In the genomic region with DNA sequence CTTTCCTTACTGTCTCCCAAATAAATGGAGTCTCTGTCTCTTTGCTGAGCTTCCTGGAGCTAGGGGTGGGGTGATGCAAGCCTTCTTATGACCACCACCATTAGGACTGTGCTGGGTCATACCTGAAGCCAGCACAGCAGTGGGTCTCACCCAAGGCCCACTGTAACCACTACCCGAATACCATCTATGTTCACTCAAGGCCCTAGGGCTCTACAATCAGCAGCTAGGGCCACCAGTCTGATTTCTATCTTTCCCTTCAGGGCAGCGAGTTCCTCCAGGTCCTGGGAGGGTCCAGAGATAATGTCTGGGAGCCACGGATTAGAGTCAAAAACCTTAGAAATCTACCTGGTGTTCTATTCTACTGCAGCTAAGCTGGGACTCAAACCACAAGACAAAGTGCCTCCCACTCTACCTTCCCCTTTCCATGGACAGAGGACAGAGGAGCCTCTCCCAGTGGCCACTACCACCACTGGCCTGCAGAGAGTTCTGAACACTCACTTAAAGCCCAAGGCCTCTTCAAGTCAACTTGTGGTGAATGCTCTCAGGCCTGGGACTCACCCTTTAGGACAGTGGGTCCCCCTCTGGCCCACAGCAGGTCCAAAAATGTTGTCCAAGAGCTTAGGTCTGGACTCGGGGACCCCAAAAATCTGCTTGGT, we compare ENCODE assay signal across 22 cellular contexts. TPM values are rescaled to one million over a fixed set of nuclear protein-coding genes. Genes with fewer than 3 reads are reported as not detected.
DNase-seq lines count a peak whose midpoint lies in the region; ATAC-seq, FAIRE-seq and TF ChIP-seq lines count a peak whose summit lies in the region.
"Had no signal": no experiment of that assay in that cellular context is flagged by ENCODE, and none has a peak within 500 bp of the region (broad histone marks: within the 10 kb centered on the region; RNA-seq: fewer than 3 reads in every experiment).

No MANE protein-coding gene starts in this region.

- in situ Hi-C loops in HepG2 (cut with HindIII; ENCODE audit: extremely low pct_ligation_motif_present, low pct_unique_long_range_greater_than_20kb) = no loop called here

- H3K79me1 ChIP-seq in trophoblast cell (ENCODE audit: low read length) = peaks cover 5% of the 10 kb centered on the region

- H3K18ac ChIP-seq in trophoblast cell (ENCODE audit: low read length) = no peak overlapping the region

- TF ChIP-seq POLR2A in HepG2 (IDR thresholded peaks at IDR 0.05; ENCODE audit: insufficient read depth in 1 of 2, low read depth in 2 of 2, low read length in 2 of 2) = no peak
- TF ChIP-seq POLR2A in right lobe of liver (IDR thresholded peaks at IDR 0.05) = no peak

- H2AFZ ChIP-seq in HepG2 (ENCODE audit: low read length) (no peak overlapping the region), hepatocyte (no peak overlapping the region), trophoblast cell (ENCODE audit: insufficient read depth, low read length, poor library complexity) (no peak overlapping the region)

- intact Hi-C loops in HepG2 (cut with micrococcal nuclease; ENCODE audit: unreplicated experiment) (no loop called here), right lobe of liver (cut with DNase I) (no loop called here)

- H3K4me1 Mint-ChIP-seq in T-cell = no peaks in the 10 kb centered on the region
- H3K4me1 Mint-ChIP-seq: B cell had no signal

- no peak overlapping the region for H2AK5ac ChIP-seq in trophoblast cell (ENCODE audit: low read length)

- no peak overlapping the region for H3K23ac ChIP-seq in trophoblast cell (ENCODE audit: low read length)

- H3K27ac ChIP-seq in HepG2 (ENCODE audit: extremely low read length, insufficient read depth, low read length) = no peak overlapping the region
- no peak overlapping the region for H3K27ac ChIP-seq in right lobe of liver
- peak overlapping the region; percentile 78 for H3K27ac ChIP-seq in hepatocyte
- H3K27ac ChIP-seq in trophoblast cell (ENCODE audit: low read depth, low read length) = peak overlapping the region; percentile 72
- H3K27ac ChIP-seq: 22Rv1; A549; BLaER1 treated with 17β-estradiol and CSF1 and Interleukin-3, amounts not matched to agents 10 nM and 100 nM; C4-2B had no signal

- H3K36me3 ChIP-seq in HepG2 (replicated peaks in 1 of 2; ENCODE audit: control insufficient read depth in 1 of 2, insufficient read depth in 2 of 2, low read length in 2 of 2) (no peaks in the 10 kb centered on the region), right lobe of liver (no peaks in the 10 kb centered on the region), hepatocyte (replicated peaks; ENCODE audit: insufficient read depth, low read depth) (no peaks in the 10 kb centered on the region), trophoblast cell (ENCODE audit: control insufficient read depth in 1 of 2, insufficient read depth in 2 of 2, low read length in 2 of 2) (no peaks in the 10 kb centered on the region)
- H3K36me3 ChIP-seq: BLaER1 treated with 17β-estradiol and CSF1 and Interleukin-3, amounts not matched to agents 10 nM and 100 nM had no signal

- H3K27ac Mint-ChIP-seq in T-cell = no peak overlapping the region
- H3K27ac Mint-ChIP-seq: B cell; CD4-positive, alpha-beta T cell; CD8-positive, alpha-beta T cell had no signal

- BruUV-seq in HepG2 (replicated peaks; lab: Mats Ljungman, UMichigan) = no TSS peak

- H3K9ac ChIP-seq in HepG2 (ENCODE audit: insufficient read depth, low read depth, low read length) = no peak overlapping the region
- no peak overlapping the region for H3K9ac ChIP-seq in trophoblast cell (ENCODE audit: low read length)
- H3K9ac ChIP-seq: BLaER1 treated with 17β-estradiol and CSF1 and Interleukin-3, amounts not matched to agents 10 nM and 100 nM had no signal

- no peaks in the 10 kb centered on the region for H3K9me2 ChIP-seq in hepatocyte (replicated peaks; ENCODE audit: insufficient read depth)

- H4K8ac ChIP-seq in trophoblast cell (ENCODE audit: low read depth, low read length) = no peak overlapping the region

- TF ChIP-seq EP300 in HepG2 (IDR thresholded peaks at IDR 0.05; ENCODE audit: low read depth in 2 of 2, low read length in 2 of 2) (no peak), HepG2 (CRISPR knock-in tag; IDR thresholded peaks at IDR 0.05; ENCODE audit: borderline replicate concordance) (no peak)

- no peak for TF ChIP-seq RAD21 in HepG2 (CRISPR knock-in tag; IDR thresholded peaks at IDR 0.05)

- H3K4me3 Mint-ChIP-seq in T-cell = no peak overlapping the region
- H3K4me3 Mint-ChIP-seq: B cell; CD4-positive, alpha-beta T cell; CD8-positive, alpha-beta T cell had no signal

- H3K27me3 Mint-ChIP-seq in T-cell = peaks cover 0 to 3% of the 10 kb centered on the region in 2 donors
- H3K27me3 Mint-ChIP-seq: CD4-positive, alpha-beta T cell had no signal

- 40% methylated on average over 4 of the region's 4 CpGs for WGBS in HepG2 (ENCODE audit: low lambda C conversion rate)
- 80% methylated on average over 2 of the region's 4 CpGs for WGBS in right lobe of liver (ENCODE audit: insufficient coverage, low coverage, low lambda C conversion rate, missing lambda C conversion rate)
- 86% methylated on average over 4 of the region's 4 CpGs for WGBS in hepatocyte (ENCODE audit: low lambda C conversion rate, missing lambda C conversion rate)
- no CpG with 5 or more reads among the region's 4 CpGs for WGBS in trophoblast cell (ENCODE audit: extremely low coverage, insufficient coverage, insufficient read length)

- no peak overlapping the region for H2BK120ac ChIP-seq in trophoblast cell (ENCODE audit: insufficient read depth, low read length, poor library complexity)

- no peaks in the 10 kb centered on the region for H3K79me2 ChIP-seq in HepG2 (ENCODE audit: insufficient read depth, low read length)
- no peaks in the 10 kb centered on the region for H3K79me2 ChIP-seq in hepatocyte
- H3K79me2 ChIP-seq in trophoblast cell (ENCODE audit: control insufficient read depth, insufficient read depth, low read length, poor library complexity) = no peaks in the 10 kb centered on the region

- H3K4ac ChIP-seq in trophoblast cell (ENCODE audit: low read depth, low read length) = no peak overlapping the region

- FAIRE-seq in HepG2 (lab: Jason Lieb, UNC) = no peak
- FAIRE-seq: A549, D721Med, GM12878, GM12892, GM18507 had no signal

- H3K36me3 Mint-ChIP-seq in T-cell = no peaks in the 10 kb centered on the region
- H3K36me3 Mint-ChIP-seq: CD8-positive, alpha-beta T cell had no signal

- TF ChIP-seq CTCF in HepG2 (CRISPR knock-in tag; IDR thresholded peaks at IDR 0.05) (no peak), right lobe of liver (IDR thresholded peaks at IDR 0.05) (no peak), hepatocyte (IDR thresholded peaks at IDR 0.05; ENCODE audit: poor library complexity) (no peak)

- H3K27me3 ChIP-seq in HepG2 (ENCODE audit: control insufficient read depth in 1 of 2, insufficient read depth in 2 of 2, low read length in 2 of 2) (peaks cover 0 to 10% of the 10 kb centered on the region in 2 experiments; a peak in 1 of 5 replicates), right lobe of liver (no peaks in the 10 kb centered on the region), hepatocyte (no peaks in the 10 kb centered on the region), trophoblast cell (ENCODE audit: insufficient read depth, low read length) (no peaks in the 10 kb centered on the region)
- H3K27me3 ChIP-seq: BLaER1 treated with 17β-estradiol and CSF1 and Interleukin-3, amounts not matched to agents 10 nM and 100 nM had no signal

- no peak overlapping the region for H2BK12ac ChIP-seq in trophoblast cell (ENCODE audit: low read length)

- H3K9me3 ChIP-seq in HepG2 (ENCODE audit: low read length) = peaks cover 8% of the 10 kb centered on the region; the same call in 1 of the 2 replicates
- no peaks in the 10 kb centered on the region for H3K9me3 ChIP-seq in right lobe of liver
- H3K9me3 ChIP-seq in hepatocyte (ENCODE audit: low read depth) = no peaks in the 10 kb centered on the region
- no peaks in the 10 kb centered on the region for H3K9me3 ChIP-seq in trophoblast cell (ENCODE audit: insufficient read depth, low read depth, low read length)

- peak overlapping the region; percentile 37 for H4K91ac ChIP-seq in trophoblast cell (ENCODE audit: low read depth, low read length)

- H3K4me2 ChIP-seq in HepG2 (ENCODE audit: low read depth, low read length) = no peak overlapping the region
- H3K4me2 ChIP-seq in hepatocyte = no peak overlapping the region
- H3K4me2 ChIP-seq in trophoblast cell (ENCODE audit: low read length) = no peak overlapping the region
- H3K4me2 ChIP-seq: A549; BLaER1 treated with 17β-estradiol and CSF1 and Interleukin-3, amounts not matched to agents 10 nM and 100 nM had no signal

- peak; percentile 58 for ATAC-seq in HepG2
- no peak for ATAC-seq in right lobe of liver
- no peak for ATAC-seq in T-cell (replicated peaks in 1 of 4)
- ATAC-seq: CD8-positive, alpha-beta T cell; GM12878 had no signal

- H3K4me1 ChIP-seq in HepG2 (ENCODE audit: insufficient read depth, low read length) (peaks cover 12% of the 10 kb centered on the region), right lobe of liver (no peaks in the 10 kb centered on the region), hepatocyte (ENCODE audit: insufficient read depth) (no peaks in the 10 kb centered on the region), trophoblast cell (ENCODE audit: control insufficient read depth in 1 of 2, insufficient read depth in 2 of 2, low read length in 2 of 2) (peaks cover 0 to 10% of the 10 kb centered on the region in 2 experiments)
- H3K4me1 ChIP-seq: A549; BLaER1 treated with 17β-estradiol and CSF1 and Interleukin-3, amounts not matched to agents 10 nM and 100 nM had no signal

- CTCF ChIA-PET in HepG2 (lab: Yijun Ruan, JAX; ENCODE audit: low intra/inter-chr PET ratio, low total read pairs) (no interaction called here), T-cell (lab: Charles Lee) (no interaction called here)

- H3K14ac ChIP-seq in trophoblast cell (ENCODE audit: low read length) = peak overlapping the region; percentile 10

- no peak overlapping the region for H4K12ac ChIP-seq in trophoblast cell (ENCODE audit: low read depth, low read length)

- H4K20me1 ChIP-seq in HepG2 (ENCODE audit: insufficient read depth, low read length) = no peaks in the 10 kb centered on the region
- H4K20me1 ChIP-seq in hepatocyte (ENCODE audit: insufficient read depth, poor library complexity, severe bottlenecking) = no peaks in the 10 kb centered on the region
- H4K20me1 ChIP-seq: BLaER1 treated with 17β-estradiol and CSF1 and Interleukin-3, amounts not matched to agents 10 nM and 100 nM had no signal

- H2BK5ac ChIP-seq in trophoblast cell (ENCODE audit: low read depth, low read length, poor library complexity) = peak overlapping the region; percentile 18

- DNase-seq in HepG2 (ENCODE audit: low spot score) (no peak), right lobe of liver (no peak), hepatocyte (ENCODE audit: low spot score) (no peak), trophoblast cell (peak; percentile 77 to 78), EL (no peak), T-cell (no peak)
- DNase-seq: AML-193; Caco-2; Calu3; CD4-positive, alpha-beta T cell; CD8-positive, alpha-beta T cell; DMS79 treated with DMSO at 0.1 percent for 48 hours; GDM1 had no signal

- POLR2A ChIA-PET in HepG2 (lab: Yijun Ruan, JAX) = interaction anchor here (1.4 to 2.5 kb wide), 3 partner anchors 11 to 25 kb away, joined by 3 to 9 read pairs (median 4); a partner anchor contains a TSS
- POLR2A ChIA-PET in T-cell (lab: Charles Lee) = no interaction called here

- peaks cover 0 to 11% (median 2%) of the 10 kb centered on the region in 3 donors for H3K9me3 Mint-ChIP-seq in T-cell

- no peak overlapping the region for H3K4me3 ChIP-seq in HepG2 (replicated peaks in 1 of 3; ENCODE audit: insufficient read depth in 1 of 3, low read depth in 2 of 3, low read length in 3 of 3)
- H3K4me3 ChIP-seq in right lobe of liver = no peak overlapping the region
- no peak overlapping the region for H3K4me3 ChIP-seq in hepatocyte
- no peak overlapping the region for H3K4me3 ChIP-seq in trophoblast cell (ENCODE audit: low read depth, low read length)
- H3K4me3 ChIP-seq: A549; BLaER1 treated with 17β-estradiol and CSF1 and Interleukin-3, amounts not matched to agents 10 nM and 100 nM; GM12878 had no signal

RNA-seq across cellular contexts. Expression of a gene that starts 10.9 kb away (rescaled TPM):
- total RNA-seq in HepG2 (2016; rRNA removed; fragmentation: Illumina TruSeq; extraction: Trizol) (64.5 and 105 TPM in 2 replicates), right lobe of liver (10 to 100 TPM; 49.9 to 75.9 (median 57.1) TPM), hepatocyte (106 and 119 TPM in 2 replicates), T-cell (10 to 100 TPM; 66.7 to 93.9 (median 80.4) TPM)
- total RNA-seq in HepG2 (2016; cell fraction: cytosol; rRNA removed; fragmentation: Illumina TruSeq; extraction: Trizol; ENCODE audit: low read depth) = 761 and 811 TPM in 2 replicates
- 62.0 and 109 TPM in 2 replicates for total RNA-seq in HepG2 (2016; cell fraction: insoluble cytoplasmic fraction; rRNA removed; fragmentation: Illumina TruSeq; extraction: Trizol)
- total RNA-seq in HepG2 (2016; cell fraction: membrane; rRNA removed; fragmentation: Illumina TruSeq; extraction: Trizol) = 407 and 415 TPM in 2 replicates
- 62.1 and 65.6 TPM in 2 replicates for total RNA-seq in HepG2 (2016; cell fraction: nucleus; rRNA removed; fragmentation: Illumina TruSeq; extraction: Trizol)
- polyA plus RNA-seq in HepG2 (2011; rRNA removed) (115 and 151 TPM in 2 replicates), hepatocyte (175 and 189 TPM in 2 replicates)
- polyA plus RNA-seq in HepG2 (2011; cell fraction: cytosol; rRNA removed) = 126 and 145 TPM in 2 replicates
- polyA plus RNA-seq in HepG2 (2011; cell fraction: nucleus; rRNA removed) = 259 and 324 TPM in 2 replicates
- polyA plus RNA-seq in HepG2 (2012) = 94.7 and 126 TPM in 2 replicates
- 761 and 764 TPM in 2 replicates for polyA plus RNA-seq in HepG2 (2016; cell fraction: cytosol; fragmentation: Illumina TruSeq; extraction: Trizol; ENCODE audit: low read depth)
- polyA plus RNA-seq in HepG2 (2016; cell fraction: insoluble cytoplasmic fraction; fragmentation: Illumina TruSeq; extraction: Trizol; ENCODE audit: low read depth) = 53.8 and 60.5 TPM in 2 replicates
- 363 and 365 TPM in 2 replicates for polyA plus RNA-seq in HepG2 (2016; cell fraction: membrane; fragmentation: Illumina TruSeq; extraction: Trizol; ENCODE audit: low read depth)
- polyA plus RNA-seq in HepG2 (2016; cell fraction: nucleus; fragmentation: Illumina TruSeq; extraction: Trizol; ENCODE audit: insufficient read depth, low read depth) = 104 and 107 TPM in 2 replicates
- polyA minus RNA-seq in HepG2 (2011; rRNA and poly(A)+ RNA removed; ENCODE audit: low replicate concordance) = 49.5 and 97.0 TPM in 2 replicates
- 34.3 and 40.4 TPM in 2 replicates for polyA minus RNA-seq in HepG2 (2011; cell fraction: cytosol; rRNA and poly(A)+ RNA removed)
- polyA minus RNA-seq in HepG2 (2011; cell fraction: nucleus; rRNA and poly(A)+ RNA removed) = 48.5 and 65.4 TPM in 2 replicates
- polyA plus RNA-seq in trophoblast cell (2013) = 69.5 and 73.2 TPM in 2 replicates

RNA-seq across cellular contexts. Expression of a gene that starts 22.7 kb away (rescaled TPM):
- 27.6 and 43.2 TPM in 2 replicates for total RNA-seq in HepG2 (2016; rRNA removed; fragmentation: Illumina TruSeq; extraction: Trizol)
- total RNA-seq in HepG2 (2016; cell fraction: cytosol; rRNA removed; fragmentation: Illumina TruSeq; extraction: Trizol; ENCODE audit: low read depth) = 7.5 and 7.7 TPM in 2 replicates
- total RNA-seq in HepG2 (2016; cell fraction: insoluble cytoplasmic fraction; rRNA removed; fragmentation: Illumina TruSeq; extraction: Trizol) = 23.0 and 42.5 TPM in 2 replicates
- total RNA-seq in HepG2 (2016; cell fraction: membrane; rRNA removed; fragmentation: Illumina TruSeq; extraction: Trizol) = 15.4 TPM in 2 replicates
- 36.7 and 42.5 TPM in 2 replicates for total RNA-seq in HepG2 (2016; cell fraction: nucleus; rRNA removed; fragmentation: Illumina TruSeq; extraction: Trizol)
- polyA plus RNA-seq in HepG2 (2011; rRNA removed) = 17.4 and 24.8 TPM in 2 replicates
- polyA plus RNA-seq in HepG2 (2011; cell fraction: cytosol; rRNA removed) = 10.9 and 13.5 TPM in 2 replicates
- polyA plus RNA-seq in HepG2 (2011; cell fraction: nucleus; rRNA removed) = 101 and 105 TPM in 2 replicates
- 15.5 and 21.1 TPM in 2 replicates for polyA plus RNA-seq in HepG2 (2012)
- 1.7 and 1.9 TPM in 2 replicates for polyA plus RNA-seq in HepG2 (2016; cell fraction: cytosol; fragmentation: Illumina TruSeq; extraction: Trizol; ENCODE audit: low read depth)
- 15.8 and 17.9 TPM in 2 replicates for polyA plus RNA-seq in HepG2 (2016; cell fraction: insoluble cytoplasmic fraction; fragmentation: Illumina TruSeq; extraction: Trizol; ENCODE audit: low read depth)
- polyA plus RNA-seq in HepG2 (2016; cell fraction: membrane; fragmentation: Illumina TruSeq; extraction: Trizol; ENCODE audit: low read depth) = 3.8 and 4.5 TPM in 2 replicates
- polyA plus RNA-seq in HepG2 (2016; cell fraction: nucleus; fragmentation: Illumina TruSeq; extraction: Trizol; ENCODE audit: insufficient read depth, low read depth) = 80.3 and 83.9 TPM in 2 replicates
- 28.3 and 32.0 TPM in 2 replicates for polyA minus RNA-seq in HepG2 (2011; rRNA and poly(A)+ RNA removed; ENCODE audit: low replicate concordance)
- polyA minus RNA-seq in HepG2 (2011; cell fraction: cytosol; rRNA and poly(A)+ RNA removed) = 14.9 and 15.1 TPM in 2 replicates
- 27.7 and 31.1 TPM in 2 replicates for polyA minus RNA-seq in HepG2 (2011; cell fraction: nucleus; rRNA and poly(A)+ RNA removed)
- 10 to 100 TPM; 15.8 to 19.6 (median 17.2) TPM for total RNA-seq in right lobe of liver
- total RNA-seq in hepatocyte = 28.0 and 33.4 TPM in 2 replicates
- 24.3 and 24.5 TPM in 2 replicates for polyA plus RNA-seq in hepatocyte
- 29.9 and 31.4 TPM in 2 replicates for polyA plus RNA-seq in trophoblast cell (2013)
- total RNA-seq in T-cell = 10 to 100 TPM; 26.1 to 58.3 (median 55.9) TPM

RNA-seq across cellular contexts. Expression of a gene that starts 24.9 kb away (rescaled TPM):
- total RNA-seq in HepG2 (2016; rRNA removed; fragmentation: Illumina TruSeq; extraction: Trizol) (3.9 and 6.3 TPM in 2 replicates), right lobe of liver (10 to 100 TPM in 1 of 6 experiments, 1 to 10 TPM in 5; 5.4 to 13.5 (median 7.2) TPM), hepatocyte (5.3 and 14.3 TPM in 2 replicates), T-cell (10 to 100 TPM; 48.4 to 87.3 (median 79.1) TPM)
- 5.8 and 7.7 TPM in 2 replicates for total RNA-seq in HepG2 (2016; cell fraction: cytosol; rRNA removed; fragmentation: Illumina TruSeq; extraction: Trizol; ENCODE audit: low read depth)
- total RNA-seq in HepG2 (2016; cell fraction: insoluble cytoplasmic fraction; rRNA removed; fragmentation: Illumina TruSeq; extraction: Trizol) = 2.8 and 7.4 TPM in 2 replicates
- total RNA-seq in HepG2 (2016; cell fraction: membrane; rRNA removed; fragmentation: Illumina TruSeq; extraction: Trizol) = 7.3 and 8.6 TPM in 2 replicates
- total RNA-seq in HepG2 (2016; cell fraction: nucleus; rRNA removed; fragmentation: Illumina TruSeq; extraction: Trizol) = 9.6 and 9.7 TPM in 2 replicates
- polyA plus RNA-seq in HepG2 (2011; rRNA removed) (14.7 and 15.2 TPM in 2 replicates), hepatocyte (18.8 and 23.5 TPM in 2 replicates)
- polyA plus RNA-seq in HepG2 (2011; cell fraction: cytosol; rRNA removed) = 8.7 and 10.2 TPM in 2 replicates
- polyA plus RNA-seq in HepG2 (2011; cell fraction: nucleus; rRNA removed) = 37.3 and 41.9 TPM in 2 replicates
- polyA plus RNA-seq in HepG2 (2012) = 8.8 and 11.0 TPM in 2 replicates
- polyA plus RNA-seq in HepG2 (2016; cell fraction: cytosol; fragmentation: Illumina TruSeq; extraction: Trizol; ENCODE audit: low read depth) = 5.4 and 7.2 TPM in 2 replicates
- polyA plus RNA-seq in HepG2 (2016; cell fraction: insoluble cytoplasmic fraction; fragmentation: Illumina TruSeq; extraction: Trizol; ENCODE audit: low read depth) = 6.8 and 8.7 TPM in 2 replicates
- polyA plus RNA-seq in HepG2 (2016; cell fraction: membrane; fragmentation: Illumina TruSeq; extraction: Trizol; ENCODE audit: low read depth) = 8.5 and 8.9 TPM in 2 replicates
- polyA plus RNA-seq in HepG2 (2016; cell fraction: nucleus; fragmentation: Illumina TruSeq; extraction: Trizol; ENCODE audit: insufficient read depth, low read depth) = 31.0 and 34.1 TPM in 2 replicates
- 17.9 and 20.7 TPM in 2 replicates for polyA minus RNA-seq in HepG2 (2011; rRNA and poly(A)+ RNA removed; ENCODE audit: low replicate concordance)
- polyA minus RNA-seq in HepG2 (2011; cell fraction: cytosol; rRNA and poly(A)+ RNA removed) = 4.5 and 5.2 TPM in 2 replicates
- 18.8 and 20.0 TPM in 2 replicates for polyA minus RNA-seq in HepG2 (2011; cell fraction: nucleus; rRNA and poly(A)+ RNA removed)
- 31.1 and 33.4 TPM in 2 replicates for polyA plus RNA-seq in trophoblast cell (2013)

RNA-seq across cellular contexts. Expression of a gene that starts 44.5 kb away (rescaled TPM):
- 17.2 and 17.3 TPM in 2 replicates for total RNA-seq in HepG2 (2016; rRNA removed; fragmentation: Illumina TruSeq; extraction: Trizol)
- total RNA-seq in HepG2 (2016; cell fraction: cytosol; rRNA removed; fragmentation: Illumina TruSeq; extraction: Trizol; ENCODE audit: low read depth) = 14.2 TPM in 2 replicates
- total RNA-seq in HepG2 (2016; cell fraction: insoluble cytoplasmic fraction; rRNA removed; fragmentation: Illumina TruSeq; extraction: Trizol) = 15.1 and 16.3 TPM in 2 replicates
- total RNA-seq in HepG2 (2016; cell fraction: membrane; rRNA removed; fragmentation: Illumina TruSeq; extraction: Trizol) = 19.3 and 23.7 TPM in 2 replicates
- 8.3 and 10.3 TPM in 2 replicates for total RNA-seq in HepG2 (2016; cell fraction: nucleus; rRNA removed; fragmentation: Illumina TruSeq; extraction: Trizol)
- polyA plus RNA-seq in HepG2 (2011; rRNA removed) = 12.6 and 16.3 TPM in 2 replicates
- 12.2 and 16.8 TPM in 2 replicates for polyA plus RNA-seq in HepG2 (2011; cell fraction: cytosol; rRNA removed)
- polyA plus RNA-seq in HepG2 (2011; cell fraction: nucleus; rRNA removed) = 12.7 and 15.6 TPM in 2 replicates
- 8.7 and 10.3 TPM in 2 replicates for polyA plus RNA-seq in HepG2 (2012)
- polyA plus RNA-seq in HepG2 (2016; cell fraction: cytosol; fragmentation: Illumina TruSeq; extraction: Trizol; ENCODE audit: low read depth) = 11.5 and 15.7 TPM in 2 replicates
- 23.3 and 25.6 TPM in 2 replicates for polyA plus RNA-seq in HepG2 (2016; cell fraction: insoluble cytoplasmic fraction; fragmentation: Illumina TruSeq; extraction: Trizol; ENCODE audit: low read depth)
- polyA plus RNA-seq in HepG2 (2016; cell fraction: membrane; fragmentation: Illumina TruSeq; extraction: Trizol; ENCODE audit: low read depth) = 18.8 and 21.7 TPM in 2 replicates
- polyA plus RNA-seq in HepG2 (2016; cell fraction: nucleus; fragmentation: Illumina TruSeq; extraction: Trizol; ENCODE audit: insufficient read depth, low read depth) = 21.5 and 22.8 TPM in 2 replicates
- 7.0 and 15.9 TPM in 2 replicates for polyA minus RNA-seq in HepG2 (2011; rRNA and poly(A)+ RNA removed; ENCODE audit: low replicate concordance)
- polyA minus RNA-seq in HepG2 (2011; cell fraction: cytosol; rRNA and poly(A)+ RNA removed) = 3.3 and 7.2 TPM in 2 replicates
- 8.4 and 11.6 TPM in 2 replicates for polyA minus RNA-seq in HepG2 (2011; cell fraction: nucleus; rRNA and poly(A)+ RNA removed)
- total RNA-seq in right lobe of liver = 10 to 100 TPM in 2 of 6 experiments, 1 to 10 TPM in 4; 5.2 to 12.9 (median 9.0) TPM
- total RNA-seq in hepatocyte = 10.6 and 12.4 TPM in 2 replicates
- polyA plus RNA-seq in hepatocyte = 9.0 and 12.9 TPM in 2 replicates
- polyA plus RNA-seq in trophoblast cell (2013) = 8.1 and 9.7 TPM in 2 replicates
- total RNA-seq in T-cell = 10 to 100 TPM; 15.0 to 22.8 (median 20.3) TPM

RNA-seq across cellular contexts. Expression of a gene that starts 45.1 kb away (rescaled TPM):
- total RNA-seq in HepG2 (2016; rRNA removed; fragmentation: Illumina TruSeq; extraction: Trizol) (39.5 and 45.6 TPM in 2 replicates), right lobe of liver (10 to 100 TPM; 22.3 to 45.8 (median 33.2) TPM), hepatocyte (61.2 and 99.9 TPM in 2 replicates), T-cell (100 to 1,000 TPM in 3 of 5 donors, 10 to 100 TPM in 2; 84.8 to 152 (median 128) TPM)
- total RNA-seq in HepG2 (2016; cell fraction: cytosol; rRNA removed; fragmentation: Illumina TruSeq; extraction: Trizol; ENCODE audit: low read depth) = 18.9 and 22.7 TPM in 2 replicates
- total RNA-seq in HepG2 (2016; cell fraction: insoluble cytoplasmic fraction; rRNA removed; fragmentation: Illumina TruSeq; extraction: Trizol) = 35.1 and 45.9 TPM in 2 replicates
- total RNA-seq in HepG2 (2016; cell fraction: membrane; rRNA removed; fragmentation: Illumina TruSeq; extraction: Trizol) = 25.0 and 29.9 TPM in 2 replicates
- 25.3 and 33.1 TPM in 2 replicates for total RNA-seq in HepG2 (2016; cell fraction: nucleus; rRNA removed; fragmentation: Illumina TruSeq; extraction: Trizol)
- polyA plus RNA-seq in HepG2 (2011; rRNA removed) (25.8 and 28.4 TPM in 2 replicates), hepatocyte (14.0 and 17.6 TPM in 2 replicates)
- 25.4 and 28.1 TPM in 2 replicates for polyA plus RNA-seq in HepG2 (2011; cell fraction: cytosol; rRNA removed)
- polyA plus RNA-seq in HepG2 (2011; cell fraction: nucleus; rRNA removed) = 71.2 and 71.9 TPM in 2 replicates
- polyA plus RNA-seq in HepG2 (2012) = 26.9 and 29.3 TPM in 2 replicates
- 26.1 and 33.3 TPM in 2 replicates for polyA plus RNA-seq in HepG2 (2016; cell fraction: cytosol; fragmentation: Illumina TruSeq; extraction: Trizol; ENCODE audit: low read depth)
- polyA plus RNA-seq in HepG2 (2016; cell fraction: insoluble cytoplasmic fraction; fragmentation: Illumina TruSeq; extraction: Trizol; ENCODE audit: low read depth) = 59.9 and 67.8 TPM in 2 replicates
- 33.8 and 33.9 TPM in 2 replicates for polyA plus RNA-seq in HepG2 (2016; cell fraction: membrane; fragmentation: Illumina TruSeq; extraction: Trizol; ENCODE audit: low read depth)
- polyA plus RNA-seq in HepG2 (2016; cell fraction: nucleus; fragmentation: Illumina TruSeq; extraction: Trizol; ENCODE audit: insufficient read depth, low read depth) = 83.7 and 87.4 TPM in 2 replicates
- polyA minus RNA-seq in HepG2 (2011; rRNA and poly(A)+ RNA removed; ENCODE audit: low replicate concordance) = 9.4 and 17.6 TPM in 2 replicates
- 5.5 and 10.9 TPM in 2 replicates for polyA minus RNA-seq in HepG2 (2011; cell fraction: cytosol; rRNA and poly(A)+ RNA removed)
- polyA minus RNA-seq in HepG2 (2011; cell fraction: nucleus; rRNA and poly(A)+ RNA removed) = 15.3 and 21.1 TPM in 2 replicates
- polyA plus RNA-seq in trophoblast cell (2013) = 47.0 and 48.1 TPM in 2 replicates

Comparison
In these comparisons a context has a peak if more than half of its experiments do, and no peak if none do; other contexts are left out.
1. DNase-seq: peak in trophoblast cell (2 of 2); none in HepG2 (single experiment), right lobe of liver (0 of 3), hepatocyte (single experiment), EL (single experiment) and T-cell (0 of 34).
2. H3K27ac ChIP-seq: peak in hepatocyte (single experiment) and trophoblast cell (single experiment); none in HepG2 (single experiment) and right lobe of liver (0 of 3).